8 cellular contexts compared by ENCODE assay signal in genomic region chr7:51162724-51163329, GRCh38.
DNase-seq lines count a peak whose midpoint lies in the region; ATAC-seq and TF ChIP-seq lines count a peak whose summit lies in the region.

No MANE protein-coding gene starts in this region.

- no peaks in the 10 kb centered on the region for H3K27me3 ChIP-seq in Caco-2 (replicated peaks; ENCODE audit: control insufficient read depth, insufficient read depth, low read length)

- no peaks in the 10 kb centered on the region for H3K9me3 Mint-ChIP-seq in Caco-2 (ENCODE audit: unreplicated experiment)
- no peaks in the 10 kb centered on the region for H3K9me3 Mint-ChIP-seq in effector memory CD8-positive, alpha-beta T cell

- peaks cover 19% of the 10 kb centered on the region for H3K4me1 Mint-ChIP-seq in Caco-2 (ENCODE audit: low read depth, unreplicated experiment)
- peaks cover 2 to 4% of the 10 kb centered on the region in 2 donors for H3K4me1 Mint-ChIP-seq in effector memory CD8-positive, alpha-beta T cell (ENCODE audit: low read depth in 2 of 2)

- DNase-seq in Caco-2 (peak; percentile 84 to 89), NCI-H69 (lab: John Stamatoyannopoulos, UW) (peak; percentile 91), midbrain (lab: John Stamatoyannopoulos, UW) (peak; percentile 89)
- peak; percentile 69 to 85 for DNase-seq in activated CD4-positive, alpha-beta T cell treated with anti-CD3 and anti-CD28 coated beads, Interleukin-2, amount 50 U/mL, for 48 hours
- peak; percentile 30 to 44 (median 41) for DNase-seq in effector memory CD8-positive, alpha-beta T cell
- peak; percentile 18 to 26 for DNase-seq in stimulated activated CD8-positive, alpha-beta memory T cell treated with anti-CD3 and anti-CD28 coated beads, Interleukin-7, amount 100 ng/mL, for 1 hour (ENCODE audit: low read depth in 2 of 2)

- no peak overlapping the region for H3K27ac Mint-ChIP-seq in Caco-2 (ENCODE audit: unreplicated experiment)
- H3K27ac Mint-ChIP-seq in effector memory CD8-positive, alpha-beta T cell, result no peak overlapping the region

- peaks cover 12% of the 10 kb centered on the region for H3K36me3 Mint-ChIP-seq in Caco-2 (ENCODE audit: insufficient read depth, unreplicated experiment)
- peaks cover 3% of the 10 kb centered on the region for H3K36me3 Mint-ChIP-seq in effector memory CD8-positive, alpha-beta T cell (ENCODE audit: insufficient read depth)

- ATAC-seq in GM19463 (IDR thresholded peaks at IDR 0.05; ENCODE audit: unreplicated experiment) (peak; percentile 96), HG03521 (IDR thresholded peaks at IDR 0.05; ENCODE audit: unreplicated experiment) (peak; percentile 97)
- ATAC-seq in effector memory CD8-positive, alpha-beta T cell (replicated peaks), result peak; percentile 64

- POLR2A ChIA-PET in Caco-2 (lab: Charles Lee), result no interaction called here

- no peak overlapping the region for H3K4me3 ChIP-seq in Caco-2 (ENCODE audit: low read depth, low read length)

- H3K9me3 ChIP-seq in Caco-2, result no peaks in the 10 kb centered on the region

- no TSS peak for BruUV-seq in Caco-2 (replicated peaks; lab: Mats Ljungman, UMichigan)

- no peak overlapping the region for H3K4me3 Mint-ChIP-seq in Caco-2 (ENCODE audit: unreplicated experiment)
- no peak overlapping the region for H3K4me3 Mint-ChIP-seq in effector memory CD8-positive, alpha-beta T cell

- CTCF ChIA-PET in Caco-2 (lab: Charles Lee), result interaction anchor here (0.5 to 3.1 kb wide), 48 partner anchors 9 to 1070 kb away, joined by 3 to 153 read pairs (median 4); no protein-coding TSS in a partner anchor

- intact Hi-C loops in Caco-2 (cut with micrococcal nuclease; ENCODE audit: unreplicated experiment), result loop anchor here (1.0 to 10.0 kb wide), 7 partner anchors 148 to 688 kb away; partner anchors contain the start of gene COBL

- no peaks in the 10 kb centered on the region for H3K27me3 Mint-ChIP-seq in Caco-2 (ENCODE audit: insufficient read depth, unreplicated experiment)
- peaks cover 39% of the 10 kb centered on the region in 2 donors for H3K27me3 Mint-ChIP-seq in effector memory CD8-positive, alpha-beta T cell

- H3K4me1 ChIP-seq in Caco-2, result peaks cover 4% of the 10 kb centered on the region

- peaks cover 1% of the 10 kb centered on the region; the same call in 1 of the 2 replicates for H3K36me3 ChIP-seq in Caco-2 (ENCODE audit: control insufficient read depth, insufficient read depth, low read length)

- peak; percentile 86 to 91 for TF ChIP-seq CTCF in Caco-2 (IDR thresholded peaks at IDR 0.05; ENCODE audit: insufficient read depth in 1 of 2, low read depth in 1 of 2, low read length in 1 of 2, severe bottlenecking in 1 of 2, unreplicated experiment in 1 of 2)

Comparison
In these comparisons a context has a peak if more than half of its experiments do, and no peak if none do; other contexts are left out.
1. DNase-seq: peak in every context shown above with its lines; median percentile 91 in NCI-H69; 89 in midbrain; 86 in Caco-2; 77 in activated CD4-positive, alpha-beta T cell treated with anti-CD3 and anti-CD28 coated beads, Interleukin-2, amount 50 U/mL, for 48 hours; 41 in effector memory CD8-positive, alpha-beta T cell; 22 in stimulated activated CD8-positive, alpha-beta memory T cell treated with anti-CD3 and anti-CD28 coated beads, Interleukin-7, amount 100 ng/mL, for 1 hour.